Comparison of ENCODE assay signal across 17 cellular contexts in genomic region chr20:49563015-49563980, GRCh38. TPM values are rescaled to one million over a fixed set of nuclear protein-coding genes. Genes with fewer than 3 reads are reported as not detected.
A peak's percentile ranks its signal among the peaks of the same experiment; 100 is the strongest.
DNase-seq lines count a peak whose midpoint lies in the region; ATAC-seq and TF ChIP-seq lines count a peak whose summit lies in the region.
"Had no signal": no experiment of that assay in that cellular context is flagged by ENCODE, and none has a peak within 500 bp of the region (broad histone marks: within the 10 kb centered on the region; RNA-seq: fewer than 3 reads in every experiment).

No MANE protein-coding gene starts in this region.

- H3K27me3 Mint-ChIP-seq in endothelial cell (ENCODE audit: unreplicated experiment): peaks cover 7% of the 10 kb centered on the region
- H3K27me3 Mint-ChIP-seq in nephron progenitor cell (ENCODE audit: low read depth, poor library complexity): peaks cover 3% of the 10 kb centered on the region
- H3K27me3 Mint-ChIP-seq: progenitor cell of endocrine pancreas had no signal

- H3K36me3 Mint-ChIP-seq in endothelial cell (ENCODE audit: low read depth, unreplicated experiment) (peaks cover 4% of the 10 kb centered on the region), nephron progenitor cell (ENCODE audit: low read depth) (peaks cover 20% of the 10 kb centered on the region)

- H4K20me1 ChIP-seq in MM.1S (ENCODE audit: insufficient read depth, low read length) (no peaks in the 10 kb centered on the region), PC-3 (ENCODE audit: low read length) (no peaks in the 10 kb centered on the region)

- H3K27me3 ChIP-seq in upper lobe of left lung (peaks cover 0 to 11% (median 6%) of the 10 kb centered on the region in 4 donors), MM.1S (replicated peaks; ENCODE audit: insufficient read depth, low read length) (peaks cover 9% of the 10 kb centered on the region; the same call in 1 of the 2 replicates), PC-3 (ENCODE audit: low read length) (peaks cover 7% of the 10 kb centered on the region; the same call in 1 of the 2 replicates)
- H3K27me3 ChIP-seq: MG63 had no signal

- no peak overlapping the region for H3K9ac ChIP-seq in MM.1S (ENCODE audit: low read length)
- H3K9ac ChIP-seq in PC-3 (ENCODE audit: low read length): no peak overlapping the region

- TF ChIP-seq POLR2A in upper lobe of left lung (IDR thresholded peaks at IDR 0.05): no peak

- H3K36me3 ChIP-seq in upper lobe of left lung (no peaks in the 10 kb centered on the region), MM.1S (replicated peaks; ENCODE audit: insufficient read depth, low read length) (no peaks in the 10 kb centered on the region), PC-3 (ENCODE audit: low read depth, low read length) (no peaks in the 10 kb centered on the region)
- H3K36me3 ChIP-seq: adrenal gland, MG63 had no signal

- intact Hi-C loops in PC-3 (cut with micrococcal nuclease): no loop called here

- no peak for ATAC-seq in upper lobe of left lung (ENCODE audit: low FRiP score in 2 of 2)
- no peak for ATAC-seq in PC-3

- POLR2A ChIA-PET in PC-3 (lab: Charles Lee; ENCODE audit: unreplicated experiment): no interaction called here

- H3K79me2 ChIP-seq in MM.1S (ENCODE audit: low read length) (no peaks in the 10 kb centered on the region), PC-3 (ENCODE audit: low read length) (no peaks in the 10 kb centered on the region)

- H3K9me2 ChIP-seq in MM.1S (replicated peaks; ENCODE audit: insufficient read depth, low read length): no peaks in the 10 kb centered on the region
- no peaks in the 10 kb centered on the region for H3K9me2 ChIP-seq in PC-3 (replicated peaks; ENCODE audit: low read length)

- H3K27ac Mint-ChIP-seq in endothelial cell (ENCODE audit: unreplicated experiment) (peak overlapping the region; percentile 88), nephron progenitor cell (peak overlapping the region; percentile 82)
- H3K27ac Mint-ChIP-seq: CD8-positive, alpha-beta memory T cell had no signal

- H3K4me1 ChIP-seq in upper lobe of left lung: peaks cover 10 to 20% (median 14%) of the 10 kb centered on the region in 4 donors
- H3K4me1 ChIP-seq in MM.1S (ENCODE audit: low read length): no peaks in the 10 kb centered on the region
- peaks cover 11% of the 10 kb centered on the region for H3K4me1 ChIP-seq in PC-3 (ENCODE audit: insufficient read depth, low read length)

- H3K27ac ChIP-seq in upper lobe of left lung (peak overlapping the region in 3 of 4 donors; percentile 1 to 75 (median 49)), MM.1S (ENCODE audit: low read length) (no peak overlapping the region), PC-3 (ENCODE audit: low read length) (no peak overlapping the region)
- H3K27ac ChIP-seq: 22Rv1 had no signal

- H3K4me3 ChIP-seq in upper lobe of left lung: no peak overlapping the region
- H3K4me3 ChIP-seq in MM.1S (ENCODE audit: low read length): no peak overlapping the region
- H3K4me3 ChIP-seq in PC-3 (ENCODE audit: low read length): no peak overlapping the region
- H3K4me3 ChIP-seq: adrenal gland, MG63 had no signal

- no peaks in the 10 kb centered on the region for H3F3A ChIP-seq in MM.1S (ENCODE audit: insufficient read depth, low read length)
- H3F3A ChIP-seq in PC-3 (ENCODE audit: low read length, unreplicated experiment): no peaks in the 10 kb centered on the region

- H3K4me1 Mint-ChIP-seq in endothelial cell (ENCODE audit: unreplicated experiment) (peaks cover 24% of the 10 kb centered on the region), nephron progenitor cell (peaks cover 23% of the 10 kb centered on the region)

- BruUV-seq in PC-3 (replicated peaks; lab: Mats Ljungman, UMichigan): no TSS peak

- H3K9me3 ChIP-seq in upper lobe of left lung: no peaks in the 10 kb centered on the region
- H3K9me3 ChIP-seq in MM.1S (replicated peaks; ENCODE audit: insufficient read depth, low read length): no peaks in the 10 kb centered on the region
- H3K9me3 ChIP-seq in PC-3 (ENCODE audit: low read length): no peaks in the 10 kb centered on the region
- H3K9me3 ChIP-seq: adrenal gland, MG63 had no signal

- 87 to 88% methylated on average over 5 to 6 of the region's 6 CpGs for WGBS in upper lobe of left lung, 2 donors

- H3K4me3 Mint-ChIP-seq in endothelial cell (ENCODE audit: unreplicated experiment): no peak overlapping the region
- no peak overlapping the region for H3K4me3 Mint-ChIP-seq in nephron progenitor cell
- H3K4me3 Mint-ChIP-seq: CD8-positive, alpha-beta memory T cell had no signal

- H3K4me2 ChIP-seq in MM.1S (ENCODE audit: low read depth, low read length) (no peak overlapping the region), PC-3 (ENCODE audit: low read length) (no peak overlapping the region)

- CTCF ChIA-PET in PC-3 (lab: Charles Lee): no interaction called here

- no peak for TF ChIP-seq EP300 in upper lobe of left lung (IDR thresholded peaks at IDR 0.05)

- H2AFZ ChIP-seq in MM.1S (ENCODE audit: low read length) (no peak overlapping the region), PC-3 (ENCODE audit: low read length) (no peak overlapping the region)

- TF ChIP-seq CTCF in endothelial cell (IDR thresholded peaks at IDR 0.05; ENCODE audit: unreplicated experiment) (no peak), nephron progenitor cell (IDR thresholded peaks at IDR 0.05) (no peak), upper lobe of left lung (IDR thresholded peaks at IDR 0.05) (no peak), MM.1S (IDR thresholded peaks at IDR 0.05; ENCODE audit: low read length) (no peak), PC-3 (conservative IDR thresholded peaks at IDR 0.05; ENCODE audit: low read depth, low read length) (no peak)

- H3K9me3 Mint-ChIP-seq in endothelial cell (ENCODE audit: unreplicated experiment): no peaks in the 10 kb centered on the region
- H3K9me3 Mint-ChIP-seq in nephron progenitor cell: no peaks in the 10 kb centered on the region

- peak; percentile 29 for DNase-seq in activated CD8-positive, alpha-beta memory T cell treated with anti-CD3 and anti-CD28 coated beads, Interleukin-2, amount 50 U/mL, for 48 hours
- no peak for DNase-seq in activated CD8-positive, alpha-beta memory T cell treated with anti-CD3 and anti-CD28 coated beads, Interleukin-2, amount 50 U/mL, for 4 hours
- DNase-seq in endothelial cell (ENCODE audit: low spot score) (no peak), nephron progenitor cell (no peak), upper lobe of left lung (no peak), MM.1S (no peak), PC-3 (no peak)
- no peak for DNase-seq in stimulated activated CD4-positive, alpha-beta T cell treated with anti-CD3 and anti-CD28 coated beads, Interleukin-4, amount 100 ng/mL, for 1 hour
- DNase-seq: activated CD4-positive, CD25-positive, alpha-beta regulatory T cell; CD8-positive, alpha-beta memory T cell; cortex of kidney; midbrain; stimulated activated CD4-positive, alpha-beta T cell treated with anti-CD3 and anti-CD28 coated beads, Interleukin-1b, Interleukin-23, amount 100 ng/mL, for 48 hours had no signal

RNA-seq across cellular contexts. Expression of gene PTGIS, which starts 4.6 kb away (rescaled TPM):
- total RNA-seq in endothelial cell (ENCODE audit: unreplicated experiment) (12.2 TPM), upper lobe of left lung (10 to 100 TPM in 4 of 6 donors, 1 to 10 TPM in 2; 8.2 to 71.4 (median 18.4) TPM), PC-3 (2014; rRNA removed) (0.18 TPM in 1 of 2 replicates, not detected in the other)

Comparison
In these comparisons a context has a peak if more than half of its experiments do, and no peak if none do; other contexts are left out.
1. H3K27ac ChIP-seq: peak in upper lobe of left lung (3 of 4); none in MM.1S (single experiment) and PC-3 (single experiment).